ENCODE assay signal across 1 cellular context in the genomic region with DNA sequence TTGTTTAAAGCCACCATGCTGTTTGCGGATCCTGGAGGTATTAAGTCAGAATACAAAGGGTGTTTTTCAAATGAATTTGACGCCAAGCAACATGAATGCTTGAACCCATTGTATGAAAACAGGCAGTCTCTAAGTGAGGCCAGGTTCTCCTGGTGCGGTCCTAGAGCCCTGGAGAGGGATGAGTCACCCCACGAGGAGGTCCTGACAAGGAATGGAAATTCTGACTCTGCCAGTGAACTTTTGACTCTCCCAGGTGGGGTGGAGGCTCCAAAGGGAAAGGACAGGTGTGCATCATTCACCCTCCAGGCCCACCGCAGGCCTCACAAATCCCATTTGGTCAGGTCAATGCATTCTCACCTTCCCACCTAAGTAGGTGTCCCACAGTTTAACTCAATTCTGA.
A peak's percentile ranks its signal among the peaks of the same experiment; 100 is the strongest.
TF ChIP-seq lines count a peak whose summit lies in the region.

No MANE protein-coding gene starts in this region.

TF ChIP-seq in K562, 482 proteins besides CTCF, POLR2A, EP300 and RAD21 (continued from another document):
- TF ChIP-seq GTF2B (IDR thresholded peaks at IDR 0.05; ENCODE audit: extremely low read depth, insufficient read length) (no peak), NFATC3 (IDR thresholded peaks at IDR 0.05) (0 out of 2 replicates have a peak, but pooled peaks have one; percentile 57), HNRNPL (IDR thresholded peaks at IDR 0.05; ENCODE audit: low read depth, low read length) (no peak), ZBTB8A (IDR thresholded peaks at IDR 0.05; ENCODE audit: partially characterized antibody) (no peak), SP1 (CRISPR knock-in tag; IDR thresholded peaks at IDR 0.05) (0 out of 2 replicates have a peak, but pooled peaks have one; percentile 12), ETV5 (CRISPR knock-in tag; IDR thresholded peaks at IDR 0.05; ENCODE audit: low read depth) (no peak)
- TF ChIP-seq, protein P1, sequence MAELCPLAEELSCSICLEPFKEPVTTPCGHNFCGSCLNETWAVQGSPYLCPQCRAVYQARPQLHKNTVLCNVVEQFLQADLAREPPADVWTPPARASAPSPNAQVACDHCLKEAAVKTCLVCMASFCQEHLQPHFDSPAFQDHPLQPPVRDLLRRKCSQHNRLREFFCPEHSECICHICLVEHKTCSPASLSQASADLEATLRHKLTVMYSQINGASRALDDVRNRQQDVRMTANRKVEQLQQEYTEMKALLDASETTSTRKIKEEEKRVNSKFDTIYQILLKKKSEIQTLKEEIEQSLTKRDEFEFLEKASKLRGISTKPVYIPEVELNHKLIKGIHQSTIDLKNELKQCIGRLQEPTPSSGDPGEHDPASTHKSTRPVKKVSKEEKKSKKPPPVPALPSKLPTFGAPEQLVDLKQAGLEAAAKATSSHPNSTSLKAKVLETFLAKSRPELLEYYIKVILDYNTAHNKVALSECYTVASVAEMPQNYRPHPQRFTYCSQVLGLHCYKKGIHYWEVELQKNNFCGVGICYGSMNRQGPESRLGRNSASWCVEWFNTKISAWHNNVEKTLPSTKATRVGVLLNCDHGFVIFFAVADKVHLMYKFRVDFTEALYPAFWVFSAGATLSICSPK (IDR thresholded peaks at IDR 0.05; ENCODE audit: borderline replicate concordance) = no peak
TF ChIP-seq in K562: peak in this region for 15.
